17 cellular contexts compared by ENCODE assay signal in the genomic region with DNA sequence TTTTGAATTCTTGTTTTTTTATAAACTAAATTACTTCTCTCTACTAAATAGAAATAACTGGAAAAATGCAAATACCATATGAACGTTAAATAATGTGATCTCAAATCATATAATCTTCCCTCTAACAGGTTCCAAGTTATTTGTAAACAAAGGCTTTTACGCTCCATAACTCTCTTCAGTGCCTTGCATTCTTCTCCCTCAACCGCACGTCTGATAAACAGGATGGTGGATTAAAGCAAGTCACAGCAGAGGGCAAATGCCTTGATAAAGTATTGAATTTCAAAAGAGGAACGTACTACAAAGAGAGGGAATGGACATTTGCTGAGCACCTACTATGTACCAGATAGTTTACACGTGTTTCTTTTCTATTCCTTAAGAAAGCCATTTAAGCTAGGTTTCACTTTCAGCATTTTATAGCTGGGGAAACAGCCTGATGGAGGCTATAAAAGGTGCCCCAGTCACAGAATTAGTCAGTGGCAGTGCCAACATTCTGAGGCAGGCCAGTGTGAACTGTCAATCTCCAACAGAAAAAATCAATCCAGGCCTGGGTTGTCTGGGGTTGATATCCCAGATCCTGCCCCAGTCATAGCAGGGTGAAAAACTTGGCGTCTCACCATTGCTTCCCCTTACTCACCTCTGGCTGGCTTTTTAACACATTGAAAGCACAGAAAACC. TPM values are rescaled to one million over a fixed set of nuclear protein-coding genes. Genes with fewer than 3 reads are reported as not detected.
DNase-seq lines count a peak whose midpoint lies in the region; ATAC-seq, FAIRE-seq and TF ChIP-seq lines count a peak whose summit lies in the region.
"Had no signal": no experiment of that assay in that cellular context is flagged by ENCODE, and none has a peak within 500 bp of the region (broad histone marks: within the 10 kb centered on the region; RNA-seq: fewer than 3 reads in every experiment).

No MANE protein-coding gene starts in this region.

- DNase-seq in right lobe of liver (no peak), HepG2 (ENCODE audit: low spot score) (no peak), amniotic epithelial cell (ENCODE audit: low read depth) (peak; percentile 51), left colon (peak; percentile 18 to 44), activated T-cell treated with anti-CD3 and anti-CD28 coated beads for 4 hours (no peak)
- no peak for DNase-seq in CD4-positive, alpha-beta memory T cell
- DNase-seq in effector CD8-positive, alpha-beta T cell (lab: John Stamatoyannopoulos, UW): no peak
- DNase-seq: 8988T, Caco-2, NCI-H1417, NCI-H2029, NCI-H524 treated with DMSO at 0.1 percent for 48 hours, PC-9 had no signal

- H3K9ac ChIP-seq in HepG2 (ENCODE audit: insufficient read depth, low read depth, low read length): no peak overlapping the region

- H3K4me3 ChIP-seq in right lobe of liver (no peak overlapping the region), HepG2 (replicated peaks in 1 of 3; ENCODE audit: insufficient read depth in 1 of 3, low read depth in 2 of 3, low read length in 3 of 3) (no peak overlapping the region)
- H3K4me3 ChIP-seq in CD4-positive, alpha-beta memory T cell (ENCODE audit: low read length in 2 of 2): no peak overlapping the region
- H3K4me3 ChIP-seq: HAP-1, PC-9 had no signal

- H3K27me3 Mint-ChIP-seq in CD4-positive, alpha-beta memory T cell: no peaks in the 10 kb centered on the region
- H3K27me3 Mint-ChIP-seq: IgD-negative memory B cell had no signal

- H3K36me3 ChIP-seq in right lobe of liver (peaks cover 0 to 38% (median 5%) of the 10 kb centered on the region in 4 donors), HepG2 (replicated peaks in 1 of 2; ENCODE audit: control insufficient read depth in 1 of 2, insufficient read depth in 2 of 2, low read length in 2 of 2) (peaks cover 6 to 31% of the 10 kb centered on the region in 2 experiments)
- peaks cover 32% of the 10 kb centered on the region for H3K36me3 ChIP-seq in CD4-positive, alpha-beta memory T cell (ENCODE audit: insufficient read depth, low read length)

- H3K79me2 ChIP-seq in HepG2 (ENCODE audit: insufficient read depth, low read length): no peaks in the 10 kb centered on the region

- TF ChIP-seq RAD21 in HepG2 (CRISPR knock-in tag; IDR thresholded peaks at IDR 0.05): no peak

- CTCF ChIA-PET in HepG2 (lab: Yijun Ruan, JAX; ENCODE audit: low intra/inter-chr PET ratio, low total read pairs): no interaction called here
- CTCF ChIA-PET in CD4-positive, alpha-beta memory T cell (lab: Charles Lee; ENCODE audit: partially characterized antibody): no interaction called here

- 38% methylated on average over 7 of the region's 7 CpGs for WGBS in right lobe of liver (ENCODE audit: insufficient coverage, low coverage, low lambda C conversion rate, missing lambda C conversion rate)
- WGBS in HepG2 (ENCODE audit: low lambda C conversion rate): 98% methylated on average over 7 of the region's 7 CpGs

- TF ChIP-seq EP300 in HepG2 (IDR thresholded peaks at IDR 0.05; ENCODE audit: low read depth in 2 of 2, low read length in 2 of 2) (no peak), HepG2 (CRISPR knock-in tag; IDR thresholded peaks at IDR 0.05; ENCODE audit: borderline replicate concordance) (no peak)

- no peak overlapping the region for H3K27ac Mint-ChIP-seq in CD4-positive, alpha-beta memory T cell
- H3K27ac Mint-ChIP-seq: IgD-negative memory B cell had no signal

- POLR2A ChIA-PET in HepG2 (lab: Yijun Ruan, JAX): no interaction called here
- POLR2A ChIA-PET in CD4-positive, alpha-beta memory T cell (lab: Charles Lee; ENCODE audit: partially characterized antibody): no interaction called here

- H3K4me1 Mint-ChIP-seq in CD4-positive, alpha-beta memory T cell: peaks cover 0 to 4% (median 3%) of the 10 kb centered on the region in 4 donors

- intact Hi-C loops in right lobe of liver (cut with DNase I): no loop called here
- intact Hi-C loops in HepG2 (cut with micrococcal nuclease; ENCODE audit: unreplicated experiment): no loop called here
- intact Hi-C loops in left colon (cut with DNase I, micrococcal nuclease): no loop called here
- intact Hi-C loops in CD4-positive, alpha-beta memory T cell (cut with micrococcal nuclease): no loop called here

- BruUV-seq in HepG2 (replicated peaks; lab: Mats Ljungman, UMichigan): no TSS peak

- H3K9me3 ChIP-seq in right lobe of liver (no peaks in the 10 kb centered on the region), HepG2 (ENCODE audit: low read length) (no peaks in the 10 kb centered on the region)
- H3K9me3 ChIP-seq in CD4-positive, alpha-beta memory T cell (ENCODE audit: control insufficient read depth in 1 of 2, low read length in 2 of 2): no peaks in the 10 kb centered on the region
- H3K9me3 ChIP-seq: Caco-2, HAP-1 had no signal

- TF ChIP-seq CTCF in right lobe of liver (IDR thresholded peaks at IDR 0.05) (no peak), HepG2 (CRISPR knock-in tag; IDR thresholded peaks at IDR 0.05) (no peak)

- H3K9me3 Mint-ChIP-seq in CD4-positive, alpha-beta memory T cell: no peaks in the 10 kb centered on the region
- H3K9me3 Mint-ChIP-seq: IgD-negative memory B cell had no signal

- no peak for TF ChIP-seq POLR2A in right lobe of liver (IDR thresholded peaks at IDR 0.05)
- TF ChIP-seq POLR2A in HepG2 (IDR thresholded peaks at IDR 0.05; ENCODE audit: insufficient read depth in 1 of 2, low read depth in 2 of 2, low read length in 2 of 2): no peak

- no peak overlapping the region for H2AFZ ChIP-seq in HepG2 (ENCODE audit: low read length)
- H2AFZ ChIP-seq: PC-9 had no signal

- no peak overlapping the region for H3K4me2 ChIP-seq in HepG2 (ENCODE audit: low read depth, low read length)
- H3K4me2 ChIP-seq: PC-9 had no signal

- ATAC-seq in right lobe of liver (peak; percentile 76 to 98 (median 92)), HepG2 (no peak), left colon (peak; percentile 99), GM19324 (IDR thresholded peaks at IDR 0.05; ENCODE audit: low FRiP score, unreplicated experiment) (no peak)

- in situ Hi-C loops in HepG2 (cut with HindIII; ENCODE audit: extremely low pct_ligation_motif_present, low pct_unique_long_range_greater_than_20kb): no loop called here

- peaks cover 40 to 53% of the 10 kb centered on the region in 2 donors for H3K36me3 Mint-ChIP-seq in CD4-positive, alpha-beta memory T cell

- H3K4me1 ChIP-seq in right lobe of liver (peaks cover 0 to 9% (median 0%) of the 10 kb centered on the region in 4 donors), HepG2 (ENCODE audit: insufficient read depth, low read length) (no peaks in the 10 kb centered on the region)
- no peaks in the 10 kb centered on the region for H3K4me1 ChIP-seq in CD4-positive, alpha-beta memory T cell (ENCODE audit: insufficient read depth, low read length)
- H3K4me1 ChIP-seq: Caco-2, HAP-1 had no signal

- no peaks in the 10 kb centered on the region for H4K20me1 ChIP-seq in HepG2 (ENCODE audit: insufficient read depth, low read length)

- H3K4me3 Mint-ChIP-seq in CD4-positive, alpha-beta memory T cell: no peak overlapping the region

- H3K27ac ChIP-seq in right lobe of liver: peak overlapping the region in 1 of 3 donors; percentile 29
- no peak overlapping the region for H3K27ac ChIP-seq in HepG2 (ENCODE audit: extremely low read length, insufficient read depth, low read length)
- no peak overlapping the region for H3K27ac ChIP-seq in CD4-positive, alpha-beta memory T cell (ENCODE audit: low read depth, low read length)
- H3K27ac ChIP-seq: C4-2B, PC-9 had no signal

- H3K27me3 ChIP-seq in right lobe of liver (no peaks in the 10 kb centered on the region), HepG2 (ENCODE audit: control insufficient read depth in 1 of 2, insufficient read depth in 2 of 2, low read length in 2 of 2) (no peaks in the 10 kb centered on the region)
- H3K27me3 ChIP-seq in CD4-positive, alpha-beta memory T cell (ENCODE audit: insufficient read depth, low read length): no peaks in the 10 kb centered on the region

- FAIRE-seq in HepG2 (lab: Jason Lieb, UNC): no peak

RNA-seq across cellular contexts. Expression of gene MRPS31, which starts 15.8 kb away (rescaled TPM):
- total RNA-seq in right lobe of liver (10 to 100 TPM; 13.6 to 24.3 (median 20.0) TPM), HepG2 (2016; rRNA removed; fragmentation: Illumina TruSeq; extraction: Trizol) (34.1 and 43.5 TPM in 2 replicates), left colon (10 to 100 TPM; 17.6 to 19.0 TPM)
- 16.8 and 19.4 TPM in 2 replicates for total RNA-seq in HepG2 (2016; cell fraction: cytosol; rRNA removed; fragmentation: Illumina TruSeq; extraction: Trizol; ENCODE audit: low read depth)
- 33.0 and 40.4 TPM in 2 replicates for total RNA-seq in HepG2 (2016; cell fraction: insoluble cytoplasmic fraction; rRNA removed; fragmentation: Illumina TruSeq; extraction: Trizol)
- total RNA-seq in HepG2 (2016; cell fraction: membrane; rRNA removed; fragmentation: Illumina TruSeq; extraction: Trizol): 18.7 and 19.6 TPM in 2 replicates
- 23.7 and 27.9 TPM in 2 replicates for total RNA-seq in HepG2 (2016; cell fraction: nucleus; rRNA removed; fragmentation: Illumina TruSeq; extraction: Trizol)
- 20.4 and 23.7 TPM in 2 replicates for polyA plus RNA-seq in HepG2 (2011; rRNA removed)
- 11.8 and 14.3 TPM in 2 replicates for polyA plus RNA-seq in HepG2 (2011; cell fraction: cytosol; rRNA removed)
- 13.6 and 19.3 TPM in 2 replicates for polyA plus RNA-seq in HepG2 (2011; cell fraction: nucleus; rRNA removed)
- 20.1 and 23.9 TPM in 2 replicates for polyA plus RNA-seq in HepG2 (2012)
- 15.7 and 16.2 TPM in 2 replicates for polyA plus RNA-seq in HepG2 (2016; cell fraction: cytosol; fragmentation: Illumina TruSeq; extraction: Trizol; ENCODE audit: low read depth)
- polyA plus RNA-seq in HepG2 (2016; cell fraction: insoluble cytoplasmic fraction; fragmentation: Illumina TruSeq; extraction: Trizol; ENCODE audit: low read depth): 41.7 and 42.1 TPM in 2 replicates
- 14.6 and 14.8 TPM in 2 replicates for polyA plus RNA-seq in HepG2 (2016; cell fraction: membrane; fragmentation: Illumina TruSeq; extraction: Trizol; ENCODE audit: low read depth)
- 33.3 and 34.6 TPM in 2 replicates for polyA plus RNA-seq in HepG2 (2016; cell fraction: nucleus; fragmentation: Illumina TruSeq; extraction: Trizol; ENCODE audit: insufficient read depth, low read depth)
- polyA minus RNA-seq in HepG2 (2011; rRNA and poly(A)+ RNA removed; ENCODE audit: low replicate concordance): 4.6 and 5.6 TPM in 2 replicates
- 6.1 and 9.2 TPM in 2 replicates for polyA minus RNA-seq in HepG2 (2011; cell fraction: cytosol; rRNA and poly(A)+ RNA removed)
- polyA minus RNA-seq in HepG2 (2011; cell fraction: nucleus; rRNA and poly(A)+ RNA removed): 23.2 and 39.9 TPM in 2 replicates
- 10 to 100 TPM; 37.7 to 39.5 TPM for total RNA-seq in CD4-positive, alpha-beta memory T cell
- 10 to 100 TPM; 48.2 to 58.5 TPM for polyA plus RNA-seq in CD4-positive, alpha-beta memory T cell

RNA-seq across cellular contexts. Expression of gene SLC25A15, which starts 34.2 kb away (rescaled TPM):
- total RNA-seq in right lobe of liver (100 to 1,000 TPM in 1 of 6 experiments, 10 to 100 TPM in 5; 28.0 to 168 (median 79.9) TPM), HepG2 (2016; rRNA removed; fragmentation: Illumina TruSeq; extraction: Trizol) (39.1 and 47.6 TPM in 2 replicates), left colon (10 to 100 TPM in 1 of 2 donors, 1 to 10 TPM in 1; 7.7 to 11.3 TPM)
- 22.0 and 24.4 TPM in 2 replicates for total RNA-seq in HepG2 (2016; cell fraction: cytosol; rRNA removed; fragmentation: Illumina TruSeq; extraction: Trizol; ENCODE audit: low read depth)
- total RNA-seq in HepG2 (2016; cell fraction: insoluble cytoplasmic fraction; rRNA removed; fragmentation: Illumina TruSeq; extraction: Trizol): 42.6 and 49.3 TPM in 2 replicates
- 48.8 and 50.6 TPM in 2 replicates for total RNA-seq in HepG2 (2016; cell fraction: membrane; rRNA removed; fragmentation: Illumina TruSeq; extraction: Trizol)
- 23.6 and 26.4 TPM in 2 replicates for total RNA-seq in HepG2 (2016; cell fraction: nucleus; rRNA removed; fragmentation: Illumina TruSeq; extraction: Trizol)
- 16.7 and 17.3 TPM in 2 replicates for polyA plus RNA-seq in HepG2 (2011; rRNA removed)
- polyA plus RNA-seq in HepG2 (2011; cell fraction: cytosol; rRNA removed): 18.4 TPM in 2 replicates
- polyA plus RNA-seq in HepG2 (2011; cell fraction: nucleus; rRNA removed): 13.4 and 16.0 TPM in 2 replicates
- 15.2 and 20.8 TPM in 2 replicates for polyA plus RNA-seq in HepG2 (2012)
- polyA plus RNA-seq in HepG2 (2016; cell fraction: cytosol; fragmentation: Illumina TruSeq; extraction: Trizol; ENCODE audit: low read depth): 16.9 and 21.3 TPM in 2 replicates
- polyA plus RNA-seq in HepG2 (2016; cell fraction: insoluble cytoplasmic fraction; fragmentation: Illumina TruSeq; extraction: Trizol; ENCODE audit: low read depth): 29.3 and 33.6 TPM in 2 replicates
- polyA plus RNA-seq in HepG2 (2016; cell fraction: membrane; fragmentation: Illumina TruSeq; extraction: Trizol; ENCODE audit: low read depth): 26.5 and 28.3 TPM in 2 replicates
- 21.7 and 25.2 TPM in 2 replicates for polyA plus RNA-seq in HepG2 (2016; cell fraction: nucleus; fragmentation: Illumina TruSeq; extraction: Trizol; ENCODE audit: insufficient read depth, low read depth)
- 51.4 and 76.4 TPM in 2 replicates for polyA minus RNA-seq in HepG2 (2011; rRNA and poly(A)+ RNA removed; ENCODE audit: low replicate concordance)
- 18.8 and 20.9 TPM in 2 replicates for polyA minus RNA-seq in HepG2 (2011; cell fraction: cytosol; rRNA and poly(A)+ RNA removed)
- 15.6 and 18.8 TPM in 2 replicates for polyA minus RNA-seq in HepG2 (2011; cell fraction: nucleus; rRNA and poly(A)+ RNA removed)
- total RNA-seq in CD4-positive, alpha-beta memory T cell: 1 to 10 TPM; 7.9 to 8.5 TPM
- polyA plus RNA-seq in CD4-positive, alpha-beta memory T cell: 1 to 10 TPM; 4.2 to 5.0 TPM

Comparison
In these comparisons a context has a peak if more than half of its experiments do, and no peak if none do; other contexts are left out.
1. ATAC-seq: peak in right lobe of liver (4 of 4) and left colon (single experiment); none in HepG2 (single experiment) and GM19324 (single experiment).
2. DNase-seq: peak in amniotic epithelial cell (single experiment) and left colon (2 of 2); none in right lobe of liver (0 of 3), HepG2 (single experiment), CD4-positive, alpha-beta memory T cell (0 of 5), activated T-cell treated with anti-CD3 and anti-CD28 coated beads for 4 hours (single experiment) and effector CD8-positive, alpha-beta T cell (single experiment).